ENCODE assay signal across 7 cellular contexts in the genomic region with DNA sequence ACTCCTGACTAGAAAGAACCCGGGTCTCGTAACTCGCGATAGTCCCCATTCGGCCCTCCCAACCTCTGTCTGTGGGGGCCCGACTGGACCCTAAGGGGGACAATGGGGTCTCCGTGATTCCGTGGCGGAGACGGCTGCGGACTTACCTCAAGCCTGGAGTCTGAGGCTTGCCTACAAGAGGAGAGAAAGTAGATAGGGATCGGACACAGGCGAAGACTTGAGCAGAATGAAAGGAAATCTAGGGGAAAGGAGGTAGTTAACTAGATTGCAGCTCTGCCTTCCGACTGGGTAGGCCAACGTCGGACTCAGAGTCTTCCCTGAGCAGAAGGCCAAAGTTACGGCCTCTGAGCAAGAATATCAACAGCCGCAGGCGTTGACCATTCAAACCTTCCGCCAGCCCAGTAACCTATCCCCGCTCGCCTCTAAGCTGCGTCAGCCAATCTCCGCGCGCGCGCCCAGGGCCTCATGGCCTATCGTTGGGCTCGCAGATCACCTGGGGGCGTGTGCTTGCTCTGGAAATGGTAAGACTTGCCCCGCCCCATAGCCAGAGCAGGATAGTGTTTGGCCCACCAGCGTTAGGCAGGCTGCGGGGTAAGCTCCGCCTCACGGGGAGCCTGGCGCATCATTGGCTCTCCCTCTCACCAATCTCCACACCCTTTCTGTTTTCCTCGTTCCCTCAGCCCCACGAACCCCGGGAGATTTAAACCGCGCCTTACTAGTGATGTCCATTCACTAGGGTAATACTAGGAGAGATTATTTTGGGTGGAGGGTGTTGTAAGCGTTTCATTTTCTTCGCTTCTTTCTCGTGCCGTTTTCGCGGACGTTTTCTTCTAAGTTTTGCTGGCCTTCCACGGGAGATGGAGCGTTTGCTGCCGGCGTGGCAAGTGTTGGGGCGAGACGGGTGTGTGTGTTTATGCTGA. TPM values are rescaled to one million over a fixed set of nuclear protein-coding genes. Genes with fewer than 3 reads are reported as not detected.
DNase-seq lines count a peak whose midpoint lies in the region; ATAC-seq and TF ChIP-seq lines count a peak whose summit lies in the region.

CDC25C (minus strand) TSS at position 356 of the 920 bp plus-strand sequence. CDS start 624 bp downstream, outside the sequence.

- in situ Hi-C loops in astrocyte of the spinal cord (cut with HindIII; ENCODE audit: low sequenced_read_pairs): no loop called here

- H3K79me2 ChIP-seq in hepatocyte: no peaks in the 10 kb centered on the region

- peak within 1 kb of the TSS; percentile 62 for H2AFZ ChIP-seq in hepatocyte

- H3K9me3 ChIP-seq in hepatocyte (ENCODE audit: low read depth): no peaks in the 10 kb centered on the region

- no peaks in the 10 kb centered on the region for H3K27me3 ChIP-seq in hepatocyte

- H3K4me2 ChIP-seq in hepatocyte: peak within 1 kb of the TSS; percentile 79

- no peaks in the 10 kb centered on the region for H3K36me3 ChIP-seq in hepatocyte (replicated peaks; ENCODE audit: insufficient read depth, low read depth)

- ATAC-seq in GM18511 (IDR thresholded peaks at IDR 0.05; ENCODE audit: unreplicated experiment): peak; percentile 100
- ATAC-seq in HG03025 (IDR thresholded peaks at IDR 0.05; ENCODE audit: low FRiP score, unreplicated experiment): peak; percentile 99

- peak within 1 kb of the TSS; percentile 2 for H3K27ac ChIP-seq in hepatocyte

- H3K9me2 ChIP-seq in hepatocyte (replicated peaks; ENCODE audit: insufficient read depth): no peaks in the 10 kb centered on the region

- 1% methylated on average over 55 of the region's 55 CpGs for WGBS in hepatocyte (ENCODE audit: low lambda C conversion rate, missing lambda C conversion rate)

- DNase-seq in NCI-H2029 treated with DMSO at 0.1 percent for 48 hours (lab: John Stamatoyannopoulos, UW) (peak; percentile 97), T-helper 9 cell (peak; percentile 92), astrocyte of the spinal cord (ENCODE audit: low read depth, low spot score) (peak; percentile 100), hepatocyte (ENCODE audit: low spot score) (peak; percentile 99), renal cortical epithelial cell (ENCODE audit: low read depth) (peak; percentile 98)

- H3K4me1 ChIP-seq in hepatocyte (ENCODE audit: insufficient read depth): peaks cover 3% of the 10 kb centered on the region

- H4K20me1 ChIP-seq in hepatocyte (ENCODE audit: insufficient read depth, poor library complexity, severe bottlenecking): no peaks in the 10 kb centered on the region

- TF ChIP-seq CTCF in astrocyte of the spinal cord (IDR thresholded peaks at IDR 0.05; ENCODE audit: low read depth, low read length) (no peak), hepatocyte (IDR thresholded peaks at IDR 0.05; ENCODE audit: poor library complexity) (no peak)

- H3K4me3 ChIP-seq in astrocyte of the spinal cord (ENCODE audit: low read depth, low read length) (peak within 1 kb of the TSS; percentile 72), hepatocyte (peak within 1 kb of the TSS; percentile 19)

RNA-seq across cellular contexts. Expression of gene CDC25C, which starts in this region (rescaled TPM):
- total RNA-seq in hepatocyte: 2.3 and 3.7 TPM in 2 replicates
- 1.6 and 3.1 TPM in 2 replicates for polyA plus RNA-seq in hepatocyte
- 0.35 and 2.6 TPM in 2 replicates for total RNA-seq in renal cortical epithelial cell

Comparison
In these comparisons a context has a peak if more than half of its experiments do, and no peak if none do; other contexts are left out.
1. Peak in every context shown above with its lines: DNase-seq, ATAC-seq, H3K4me3 ChIP-seq and H3K27ac ChIP-seq.